ENCODE assay signal across 11 cellular contexts in genomic region chr3:125115640-125116039, GRCh38. TPM values are rescaled to one million over a fixed set of nuclear protein-coding genes. Genes with fewer than 3 reads are reported as not detected.
DNase-seq lines count a peak whose midpoint lies in the region; ATAC-seq and TF ChIP-seq lines count a peak whose summit lies in the region.
"Had no signal": no experiment of that assay in that cellular context is flagged by ENCODE, and none has a peak within 500 bp of the region (broad histone marks: within the 10 kb centered on the region; RNA-seq: fewer than 3 reads in every experiment).

No MANE protein-coding gene starts in this region.

- H3K4me3 Mint-ChIP-seq in chondrocyte (ENCODE audit: unreplicated experiment): no peak overlapping the region
- no peak overlapping the region for H3K4me3 Mint-ChIP-seq in T-cell

- H3K4me1 Mint-ChIP-seq in chondrocyte (ENCODE audit: low read depth) (peaks cover 53% of the 10 kb centered on the region), T-cell (peaks cover 32 to 48% (median 34%) of the 10 kb centered on the region in 3 donors)

- H3K27me3 Mint-ChIP-seq in chondrocyte (ENCODE audit: low read depth): no peaks in the 10 kb centered on the region
- H3K27me3 Mint-ChIP-seq in T-cell: no peaks in the 10 kb centered on the region

- peak overlapping the region; percentile 86 for H3K27ac Mint-ChIP-seq in chondrocyte (ENCODE audit: unreplicated experiment)
- no peak overlapping the region for H3K27ac Mint-ChIP-seq in T-cell

- intact Hi-C loops in Right ventricle myocardium inferior (cut with DNase I): loop anchor here (5.0 kb wide), 1 partner anchor 53 kb away; no protein-coding TSS in a partner anchor
- intact Hi-C loops in cardiac septum (cut with DNase I): no loop called here
- intact Hi-C loops in left lung (cut with DNase I): no loop called here

- H3K36me3 ChIP-seq in left lung: no peaks in the 10 kb centered on the region

- no peaks in the 10 kb centered on the region for H3K9me3 Mint-ChIP-seq in chondrocyte (ENCODE audit: low read depth)
- no peaks in the 10 kb centered on the region for H3K9me3 Mint-ChIP-seq in T-cell

- H3K4me1 ChIP-seq in left lung: peaks cover 17 to 34% of the 10 kb centered on the region in 2 donors

- no peaks in the 10 kb centered on the region for H3K36me3 Mint-ChIP-seq in chondrocyte (ENCODE audit: low read depth)
- H3K36me3 Mint-ChIP-seq in T-cell: no peaks in the 10 kb centered on the region

- H3K4me3 ChIP-seq in left lung: no peak overlapping the region

- POLR2A ChIA-PET in T-cell (lab: Charles Lee): no interaction called here

- DNase-seq in Right ventricle myocardium inferior (ENCODE audit: missing footprints) (no peak), cardiac septum (ENCODE audit: low spot score) (no peak), chondrocyte (ENCODE audit: low spot score) (no peak), left lung (no peak), mucosa of gallbladder (ENCODE audit: low spot score) (no peak), G401 (ENCODE audit: low spot score) (no peak), T-cell (no peak), occipital lobe (lab: John Stamatoyannopoulos, UW) (no peak)
- DNase-seq: activated CD4-positive, alpha-beta T cell treated with anti-CD3 and anti-CD28 coated beads for 1 hour; DND-41; trophoblast cell had no signal

- no peaks in the 10 kb centered on the region for H3K27me3 ChIP-seq in left lung

- CTCF ChIA-PET in T-cell (lab: Charles Lee): no interaction called here

- TF ChIP-seq CTCF in chondrocyte (IDR thresholded peaks at IDR 0.05) (no peak), left lung (IDR thresholded peaks at IDR 0.05) (no peak)

- no peaks in the 10 kb centered on the region for H3K9me3 ChIP-seq in left lung

- ATAC-seq in Right ventricle myocardium inferior (peak; percentile 51), left lung (peak; percentile 5), T-cell (replicated peaks in 1 of 4) (no peak)

- in situ Hi-C loops in G401 (cut with HindIII; ENCODE audit: low sequenced_read_pairs): no loop called here

- H3K27ac ChIP-seq in left lung: no peak overlapping the region

RNA-seq across cellular contexts. Expression of gene HEG1, which starts 59.8 kb away (rescaled TPM):
- total RNA-seq in Right ventricle myocardium inferior (95.0 TPM), cardiac septum (151 TPM), chondrocyte (69.6 to 107 TPM (median 70.4 TPM) in 3 replicates), left lung (100 to 1,000 TPM; 107 to 132 TPM), mucosa of gallbladder (47.6 TPM), T-cell (10 to 100 TPM; 22.6 to 27.6 (median 25.6) TPM), occipital lobe (6.6 TPM)
- total RNA-seq in G401 (2014; rRNA removed; shearing (Covaris generic)): 3.1 and 3.8 TPM in 2 replicates

Comparison
In these comparisons a context has a peak if more than half of its experiments do, and no peak if none do; other contexts are left out.
1. ATAC-seq: peak in Right ventricle myocardium inferior (single experiment) and left lung (single experiment); none in T-cell (0 of 4).